In genomic region chr5:40754381-40755092, GRCh38 we compare ENCODE assay signal across 7 cellular contexts. TPM values are rescaled to one million over a fixed set of nuclear protein-coding genes. Genes with fewer than 3 reads are reported as not detected.
DNase-seq lines count a peak whose midpoint lies in the region; ATAC-seq, FAIRE-seq and TF ChIP-seq lines count a peak whose summit lies in the region.

No MANE protein-coding gene starts in this region.

- peaks cover 27% of the 10 kb centered on the region for H3F3A ChIP-seq in GM23248 (ENCODE audit: insufficient read depth)

- H3K27ac ChIP-seq in GM23248 (peak overlapping the region; percentile 78), H1 (ENCODE audit: low read depth, low read length) (no peak overlapping the region), psoas muscle (peak overlapping the region; percentile 95)

- H3K27me3 ChIP-seq in GM23248 (replicated peaks; ENCODE audit: insufficient read depth) (no peaks in the 10 kb centered on the region), H1 (replicated peaks in 1 of 4; ENCODE audit: control insufficient read depth in 3 of 4, extremely low read depth in 1 of 4, insufficient read depth in 3 of 4, low read length in 3 of 4) (peaks cover 0 to 3% (median 0%) of the 10 kb centered on the region in 4 experiments; a peak in 1 of 7 replicates), psoas muscle (ENCODE audit: insufficient read depth in 3 of 3, low read length in 2 of 3) (no peaks in the 10 kb centered on the region)

- POLR2A ChIA-PET in H1 (lab: Charles Lee; ENCODE audit: partially characterized antibody) = interaction anchor here (0.7 to 1.2 kb wide), 3 partner anchors 71 to 81 kb away, joined by 3 read pairs; partner anchors contain the start of gene RPL37

- TF ChIP-seq CTCF in LNCaP clone FGC (IDR thresholded peaks at IDR 0.05; ENCODE audit: control insufficient read depth, extremely low read depth, insufficient read depth) = no peak
- TF ChIP-seq CTCF in H1 (IDR thresholded peaks at IDR 0.05; ENCODE audit: control extremely low read depth in 1 of 3, insufficient read depth in 1 of 3, low read depth in 1 of 3, low read length in 3 of 3) = no peak
- no peak for TF ChIP-seq CTCF in psoas muscle (IDR thresholded peaks at IDR 0.05)

- no peak overlapping the region for H3K56ac ChIP-seq in H1 (replicated peaks; ENCODE audit: insufficient read length, low read depth, low read length)

- TF ChIP-seq POLR2A in H1 (IDR thresholded peaks at IDR 0.05; ENCODE audit: control extremely low read depth in 1 of 2, low read depth in 2 of 2, low read length in 2 of 2) (no peak), GM12891 (IDR thresholded peaks at IDR 0.05; ENCODE audit: low read depth, low read length) (no peak)

- no peak overlapping the region for H2AK5ac ChIP-seq in H1 (ENCODE audit: low read depth, low read length)

- no peak overlapping the region for H4K91ac ChIP-seq in H1 (replicated peaks; ENCODE audit: insufficient read length, low read length)

- H3K23ac ChIP-seq in H1 (ENCODE audit: insufficient read length) = no peak overlapping the region

- H3K4me3 ChIP-seq in GM23248 (peak overlapping the region; percentile 89), LNCaP clone FGC (ENCODE audit: low read depth, low read length) (peak overlapping the region; percentile 88), H1 (ENCODE audit: extremely low read depth in 1 of 4, insufficient read depth in 2 of 4, low read depth in 3 of 4, low read length in 4 of 4) (peak overlapping the region; percentile 74 to 96 (median 88); a peak in 5 of 8 replicates), psoas muscle (peak overlapping the region; percentile 98)

- H3K9ac ChIP-seq in GM23248 (peak overlapping the region; percentile 92), H1 (replicated peaks in 1 of 4; ENCODE audit: extremely low read depth in 1 of 4, low read depth in 3 of 4, low read length in 3 of 4) (peak overlapping the region in 2 of 4 experiments; percentile 13 to 27; a peak in 2 of 7 replicates)

- CTCF ChIA-PET in H1 (lab: Charles Lee; ENCODE audit: partially characterized antibody) = interaction anchor here (1.0 kb wide), 1 partner anchor 19 kb away, joined by 4 read pairs; no protein-coding TSS in a partner anchor

- TF ChIP-seq RAD21 in H1 (IDR thresholded peaks at IDR 0.05 in 1 of 2, conservative IDR thresholded peaks at IDR 0.05 in 1 of 2; ENCODE audit: low read depth in 2 of 2, low read length in 2 of 2) = no peak

- no peak overlapping the region for H2BK15ac ChIP-seq in H1 (ENCODE audit: low read length)

- no peak overlapping the region for H3K14ac ChIP-seq in H1 (ENCODE audit: insufficient read length)

- intact Hi-C loops in psoas muscle (cut with DNase I) = loop anchor here (2.0 to 5.0 kb wide), 2 partner anchors 80 to 123 kb away; partner anchors contain the start of gene RPL37 (in 1 of the 2)

- H4K20me1 ChIP-seq in GM23248 (ENCODE audit: insufficient read depth) (no peaks in the 10 kb centered on the region; the same call in 1 of the 2 replicates), H1 (replicated peaks in 1 of 2; ENCODE audit: control insufficient read depth in 1 of 2, insufficient read depth in 2 of 2, low read length in 2 of 2) (no peaks in the 10 kb centered on the region)

- no peak overlapping the region for H2BK20ac ChIP-seq in H1 (ENCODE audit: low read length)

- no peak overlapping the region for H2BK5ac ChIP-seq in H1 (ENCODE audit: low read depth, low read length)

- H3K79me2 ChIP-seq in GM23248 (ENCODE audit: insufficient read depth) (peaks cover 50% of the 10 kb centered on the region), H1 (ENCODE audit: control insufficient read depth in 1 of 2, insufficient read depth in 2 of 2, low read length in 2 of 2) (peaks cover 0 to 16% of the 10 kb centered on the region in 2 experiments; a peak in 2 of 4 replicates)

- TF ChIP-seq EP300 in H1 (IDR thresholded peaks at IDR 0.05; ENCODE audit: borderline replicate concordance in 1 of 2, low read depth in 2 of 2, low read length in 2 of 2) = no peak

- in situ Hi-C loops in GM23248 (cut with MboI) = no loop called here

- H2BK120ac ChIP-seq in H1 (replicated peaks; ENCODE audit: low read depth, low read length) = no peak overlapping the region

- H3K4me1 ChIP-seq in GM23248 (ENCODE audit: insufficient read depth) (peaks cover 7% of the 10 kb centered on the region; the same call in 1 of the 2 replicates), H1 (replicated peaks in 1 of 4; ENCODE audit: control insufficient read depth in 3 of 4, insufficient read depth in 4 of 4, low read length in 3 of 4) (no peaks in the 10 kb centered on the region), psoas muscle (peaks cover 15% of the 10 kb centered on the region)

- no peak overlapping the region for H3K4ac ChIP-seq in H1 (replicated peaks; ENCODE audit: insufficient read length, low read depth, low read length)

- H2AFZ ChIP-seq in GM23248 = peak overlapping the region; percentile 92
- H2AFZ ChIP-seq in H1 (ENCODE audit: low read length) = 0 out of 2 replicates have a peak overlapping the region, but pooled peaks have one; percentile 26

- H4K5ac ChIP-seq in H1 (ENCODE audit: insufficient read length, low read depth, low read length) = no peak overlapping the region

- ATAC-seq in GM18502 (IDR thresholded peaks at IDR 0.05; ENCODE audit: poor library complexity, unreplicated experiment) (peak; percentile 22), psoas muscle (no peak)

- no peaks in the 10 kb centered on the region for H3K9me2 ChIP-seq in GM23248 (ENCODE audit: insufficient read depth)

- WGBS in GM23248 (ENCODE audit: low coverage in 1 of 2, low lambda C conversion rate in 2 of 2, missing lambda C conversion rate in 2 of 2), 2 experiments = 9 to 12% methylated on average over 6 of the region's 6 CpGs
- 42% methylated on average over 6 of the region's 6 CpGs; no CpG with 5 or more reads in 1 of the 2 experiments for WGBS in H1 (ENCODE audit: extremely low coverage in 1 of 2, insufficient coverage in 1 of 2, insufficient read length in 1 of 2, insufficient replicate concordance in 2 of 2, low coverage in 1 of 2, low lambda C conversion rate in 2 of 2, missing lambda C conversion rate in 1 of 2), 2 experiments
- 9 to 11% (median 11%) methylated on average over 6 of the region's 6 CpGs for WGBS in psoas muscle, 3 donors

- H3K23me2 ChIP-seq in H1 (ENCODE audit: low read depth, low read length) = no peaks in the 10 kb centered on the region; the same call in 1 of the 2 replicates

- no peak overlapping the region for H3K18ac ChIP-seq in H1 (ENCODE audit: extremely low read depth, low read length)

- DNase-seq in GM23248 (peak; percentile 62), LNCaP clone FGC (ENCODE audit: low read depth) (no peak), H1 (ENCODE audit: low read depth in 1 of 2, low spot score in 2 of 2) (no peak), psoas muscle (no peak), GM12891 (ENCODE audit: insufficient read length, low spot score) (no peak), NCI-H146 treated with DMSO at 0.1 percent for 48 hours (lab: John Stamatoyannopoulos, UW; ENCODE audit: unreplicated experiment) (no peak)

- H2BK12ac ChIP-seq in H1 (ENCODE audit: low read depth, low read length) = no peak overlapping the region

- no peak overlapping the region for H4K8ac ChIP-seq in H1 (ENCODE audit: extremely low read depth, insufficient read depth, low read length)

- H3K4me2 ChIP-seq in GM23248 (ENCODE audit: unreplicated experiment) = peak overlapping the region; percentile 89
- peak overlapping the region; percentile 65 to 73; a peak in 3 of 4 replicates for H3K4me2 ChIP-seq in H1 (ENCODE audit: insufficient read depth in 1 of 2, low read depth in 2 of 2, low read length in 2 of 2)

- FAIRE-seq in H1 (lab: Jason Lieb, UNC) = no peak
- FAIRE-seq in GM12891 (lab: Jason Lieb, UNC) = no peak

- H3K36me3 ChIP-seq in GM23248 (ENCODE audit: low read depth) (0 out of 2 replicates have a peak, but pooled peaks cover 6% of the 10 kb centered on the region), H1 (ENCODE audit: control insufficient read depth in 2 of 4, insufficient read depth in 4 of 4, low read length in 3 of 4) (no peaks in the 10 kb centered on the region; a peak in 1 of 8 replicates), psoas muscle (ENCODE audit: insufficient read depth in 1 of 2, low read depth in 1 of 2) (peaks cover 0 to 10% of the 10 kb centered on the region in 2 donors)

- no peaks in the 10 kb centered on the region; the same call in 1 of the 2 replicates for H3K79me1 ChIP-seq in H1 (ENCODE audit: low read depth, low read length)

- H3K9me3 ChIP-seq in GM23248 (ENCODE audit: low read depth) (no peaks in the 10 kb centered on the region), H1 (ENCODE audit: insufficient read depth in 2 of 2, low read depth in 1 of 2, low read length in 1 of 2) (no peaks in the 10 kb centered on the region), psoas muscle (no peaks in the 10 kb centered on the region)

RNA-seq across cellular contexts. Expression of gene TTC33, which starts 1.2 kb away (rescaled TPM):
- total RNA-seq in GM23248 (2014; rRNA removed; shearing (Covaris generic)) = 6.8 and 8.0 TPM in 2 replicates
- polyA plus RNA-seq in GM23248 (2016; fragmentation: Nextera tagmentation; extraction: Ambion mirVana) (9.0 and 9.3 TPM in 2 replicates), H1 (2011; rRNA removed) (0.55 and 1.2 TPM in 2 replicates), psoas muscle (10 to 100 TPM; 11.0 to 31.5 (median 11.3) TPM)
- 12.0 and 12.6 TPM in 2 replicates for total RNA-seq in H1 (2021; fragmentation: NEBNext Ultra II Directional; extraction: Animal tissue kit (Norgen Biotek cat#: 25700))
- polyA plus RNA-seq in H1 (2011; cell fraction: cytosol; rRNA removed) = 2.1 TPM
- polyA plus RNA-seq in H1 (2011; cell fraction: nucleus; rRNA removed) = 0.71 TPM
- 5.6 to 10.4 TPM (median 7.0 TPM) in 4 replicates for polyA plus RNA-seq in H1 (2012, experiment 1 of 2)
- polyA plus RNA-seq in H1 (2012, experiment 2 of 2) = 0.84 TPM
- 4.3 TPM for polyA plus RNA-seq in H1 (2013, experiment 1 of 2)
- 4.6 TPM for polyA plus RNA-seq in H1 (2013, experiment 2 of 2)
- 3.5 and 4.8 TPM in 2 replicates for polyA minus RNA-seq in H1 (2011; rRNA and poly(A)+ RNA removed)
- 2.6 TPM for polyA minus RNA-seq in H1 (2011; cell fraction: cytosol; rRNA and poly(A)+ RNA removed)
- polyA minus RNA-seq in H1 (2011; cell fraction: nucleus; rRNA and poly(A)+ RNA removed) = 3.8 TPM
- total RNA-seq in psoas muscle = 10 to 100 TPM; 19.7 to 38.5 (median 27.0) TPM
- polyA plus RNA-seq in GM12891 (2012; ENCODE audit: low read depth, missing spikeins) = 5.9 TPM

RNA-seq across cellular contexts. Expression of gene PRKAA1, which starts 43.6 kb away (rescaled TPM):
- 74.2 and 77.4 TPM in 2 replicates for total RNA-seq in GM23248 (2014; rRNA removed; shearing (Covaris generic))
- 33.8 and 35.5 TPM in 2 replicates for polyA plus RNA-seq in GM23248 (2016; fragmentation: Nextera tagmentation; extraction: Ambion mirVana)
- 30.3 and 33.1 TPM in 2 replicates for total RNA-seq in H1 (2021; fragmentation: NEBNext Ultra II Directional; extraction: Animal tissue kit (Norgen Biotek cat#: 25700))
- 9.2 and 10.4 TPM in 2 replicates for polyA plus RNA-seq in H1 (2011; rRNA removed)
- 12.6 TPM for polyA plus RNA-seq in H1 (2011; cell fraction: cytosol; rRNA removed)
- 12.5 TPM for polyA plus RNA-seq in H1 (2011; cell fraction: nucleus; rRNA removed)
- polyA plus RNA-seq in H1 (2012, experiment 1 of 2) = 16.8 to 32.6 TPM (median 21.3 TPM) in 4 replicates
- polyA plus RNA-seq in H1 (2012, experiment 2 of 2) = 1.9 TPM
- 24.1 TPM for polyA plus RNA-seq in H1 (2013, experiment 1 of 2)
- polyA plus RNA-seq in H1 (2013, experiment 2 of 2) = 24.0 TPM
- 13.5 and 24.9 TPM in 2 replicates for polyA minus RNA-seq in H1 (2011; rRNA and poly(A)+ RNA removed)
- 16.7 TPM for polyA minus RNA-seq in H1 (2011; cell fraction: cytosol; rRNA and poly(A)+ RNA removed)
- polyA minus RNA-seq in H1 (2011; cell fraction: nucleus; rRNA and poly(A)+ RNA removed) = 29.1 TPM
- 10 to 100 TPM; 28.1 to 36.8 (median 33.8) TPM for total RNA-seq in psoas muscle
- polyA plus RNA-seq in psoas muscle = 10 to 100 TPM in 2 of 3 donors, 1 to 10 TPM in 1; 9.6 to 14.2 (median 10.3) TPM
- polyA plus RNA-seq in GM12891 (2012; ENCODE audit: low read depth, missing spikeins) = 16.2 TPM
